In genomic region chr4:39353149-39353477, GRCh38 we compare ENCODE assay signal across 9 cellular contexts. TPM values are rescaled to one million over a fixed set of nuclear protein-coding genes. Genes with fewer than 3 reads are reported as not detected.
A peak's percentile ranks its signal among the peaks of the same experiment; 100 is the strongest.
DNase-seq lines count a peak whose midpoint lies in the region; ATAC-seq, FAIRE-seq and TF ChIP-seq lines count a peak whose summit lies in the region.
"Not testable (repeated sequence)": the region's sequence is repeated elsewhere in the genome, so short reads cannot be mapped to it uniquely, and the experiment has no call there.
"Had no signal": no experiment of that assay in that cellular context is flagged by ENCODE, and none has a peak within 500 bp of the region (broad histone marks: within the 10 kb centered on the region; RNA-seq: fewer than 3 reads in every experiment).

No MANE protein-coding gene starts in this region.

- peak overlapping the region; percentile 20; the same call in 1 of the 2 replicates for H3K9ac ChIP-seq in MM.1S (ENCODE audit: low read length)
- H3K9ac ChIP-seq in mammary epithelial cell (ENCODE audit: insufficient read depth, low read length): peak overlapping the region; percentile 82

- not testable (repeated sequence) for TF ChIP-seq EP300 in tibial nerve (IDR thresholded peaks at IDR 0.05)

- dilution Hi-C loops in mammary epithelial cell (cut with HindIII; ENCODE audit: low sequenced_read_pairs): not testable (repeated sequence)

- CTCF ChIA-PET in activated CD8-positive, alpha-beta T cell treated with anti-CD3 and anti-CD28 coated beads, Interleukin-2, amount 10 ng/mL, durations not matched to agents 7 days and 5 days (lab: Charles Lee): interaction anchor here (1.2 to 1.6 kb wide), 3 partner anchors 10 to 13 kb away, joined by 4 to 8 read pairs (median 6); partner anchors contain the start of gene RFC1
- CTCF ChIA-PET in mammary epithelial cell (lab: Charles Lee; ENCODE audit: low non-redundant PET): not testable (repeated sequence)

- peaks cover 52% of the 10 kb centered on the region for H3K36me3 Mint-ChIP-seq in activated CD8-positive, alpha-beta T cell treated with anti-CD3 and anti-CD28 coated beads, Interleukin-2, amount 10 ng/mL, durations not matched to agents 7 days and 5 days (ENCODE audit: low read depth)

- H3K27ac Mint-ChIP-seq in activated CD8-positive, alpha-beta T cell treated with anti-CD3 and anti-CD28 coated beads, Interleukin-2, amount 10 ng/mL, durations not matched to agents 7 days and 5 days: peak overlapping the region; percentile 98

- H3K9me3 ChIP-seq in MM.1S (replicated peaks; ENCODE audit: insufficient read depth, low read length); mammary epithelial cell (replicated peaks; ENCODE audit: insufficient read depth, low read length); hepatocyte (ENCODE audit: low read depth); prostate gland: not testable (repeated sequence)
- peaks cover 0 to 12% (median 0%) of the 10 kb centered on the region in 4 donors for H3K9me3 ChIP-seq in tibial nerve

- intact Hi-C loops in mammary epithelial cell (cut with micrococcal nuclease): loop anchor here (5.0 kb wide), 1 partner anchor 36 kb away; no protein-coding TSS in a partner anchor
- intact Hi-C loops in prostate gland (cut with DNase I): not testable (repeated sequence)

- H3K36me3 ChIP-seq in MM.1S (replicated peaks; ENCODE audit: insufficient read depth, low read length); mammary epithelial cell (ENCODE audit: insufficient read depth, low read length); hepatocyte (replicated peaks; ENCODE audit: insufficient read depth, low read depth); prostate gland: not testable (repeated sequence)
- peaks cover 0 to 32% (median 0%) of the 10 kb centered on the region in 3 donors for H3K36me3 ChIP-seq in tibial nerve

- TF ChIP-seq POLR2A in GM12891 (IDR thresholded peaks at IDR 0.05; ENCODE audit: low read depth, low read length); prostate gland (IDR thresholded peaks at IDR 0.05); tibial nerve (IDR thresholded peaks at IDR 0.05): not testable (repeated sequence)

- POLR2A ChIA-PET in activated CD8-positive, alpha-beta T cell treated with anti-CD3 and anti-CD28 coated beads, Interleukin-2, amount 10 ng/mL, durations not matched to agents 7 days and 5 days (lab: Charles Lee): interaction anchor here (0.8 to 4.7 kb wide), 4 partner anchors 10 to 392 kb away, joined by 3 to 63 read pairs (median 12); partner anchors contain the start of genes LIAS, RFC1 and RPL9

- H4K20me1 ChIP-seq in MM.1S (ENCODE audit: insufficient read depth, low read length); mammary epithelial cell (ENCODE audit: insufficient read depth, low read length); hepatocyte (ENCODE audit: insufficient read depth, poor library complexity, severe bottlenecking): not testable (repeated sequence)

- peaks cover 59% of the 10 kb centered on the region for H3K4me1 Mint-ChIP-seq in activated CD8-positive, alpha-beta T cell treated with anti-CD3 and anti-CD28 coated beads, Interleukin-2, amount 10 ng/mL, durations not matched to agents 7 days and 5 days (ENCODE audit: low read depth)

- H3K79me2 ChIP-seq in MM.1S (ENCODE audit: low read length) (peaks cover 94% of the 10 kb centered on the region), mammary epithelial cell (ENCODE audit: insufficient read depth, low read length) (peaks cover 93% of the 10 kb centered on the region), hepatocyte (peaks cover 74% of the 10 kb centered on the region)

- H3K4me1 ChIP-seq in MM.1S (ENCODE audit: low read length) (peaks cover 38% of the 10 kb centered on the region), mammary epithelial cell (ENCODE audit: insufficient read depth, low read length) (peaks cover 22% of the 10 kb centered on the region), tibial nerve (peaks cover 0 to 38% (median 16%) of the 10 kb centered on the region in 4 donors)
- not testable (repeated sequence) for H3K4me1 ChIP-seq in hepatocyte (ENCODE audit: insufficient read depth); prostate gland (replicated peaks)

- BruUV-seq in mammary epithelial cell (replicated peaks; lab: Mats Ljungman, UMichigan): not testable (repeated sequence)

- H3K4me2 ChIP-seq in MM.1S (ENCODE audit: low read depth, low read length) (peak overlapping the region; percentile 53), mammary epithelial cell (ENCODE audit: insufficient read depth, low read depth, low read length) (peak overlapping the region; percentile 77), hepatocyte (peak overlapping the region; percentile 70)

- ATAC-seq in HG02642 (IDR thresholded peaks at IDR 0.05; ENCODE audit: poor library complexity, unreplicated experiment): peak; percentile 11
- peak; percentile 40 for ATAC-seq in activated CD8-positive, alpha-beta T cell treated with anti-CD3 and anti-CD28 coated beads, Interleukin-2, amount 10 ng/mL, durations not matched to agents 7 days and 5 days

- H2AFZ ChIP-seq in MM.1S (ENCODE audit: low read length); mammary epithelial cell (ENCODE audit: low read depth, low read length); hepatocyte: not testable (repeated sequence)

- not testable (repeated sequence) for H3K27me3 ChIP-seq in MM.1S (replicated peaks; ENCODE audit: insufficient read depth, low read length); mammary epithelial cell (ENCODE audit: insufficient read depth, low read length); hepatocyte; prostate gland (replicated peaks; ENCODE audit: insufficient read depth); tibial nerve

- H3K9me2 ChIP-seq in MM.1S (replicated peaks; ENCODE audit: insufficient read depth, low read length); hepatocyte (replicated peaks; ENCODE audit: insufficient read depth): not testable (repeated sequence)

- 100% methylated on average over 3 of the region's 6 CpGs for WGBS in mammary epithelial cell (ENCODE audit: low coverage, missing lambda C conversion rate)
- 95% methylated on average over 6 of the region's 6 CpGs for WGBS in hepatocyte (ENCODE audit: low lambda C conversion rate, missing lambda C conversion rate)
- 52% methylated on average over 6 of the region's 6 CpGs for WGBS in prostate gland
- WGBS in tibial nerve, 2 donors: 49 to 52% methylated on average over 6 of the region's 6 CpGs

- H3K4me3 ChIP-seq in MM.1S (ENCODE audit: low read length): not testable (repeated sequence)
- peak overlapping the region in 1 of 3 experiments; percentile 52 for H3K4me3 ChIP-seq in mammary epithelial cell (replicated peaks in 1 of 3; ENCODE audit: insufficient read depth in 1 of 3, low read depth in 2 of 3, low read length in 3 of 3)
- peak overlapping the region; percentile 1 for H3K4me3 ChIP-seq in hepatocyte
- peak overlapping the region in 1 of 2 donors; percentile 23 for H3K4me3 ChIP-seq in prostate gland
- H3K4me3 ChIP-seq in tibial nerve: peak overlapping the region; percentile 16 to 46 (median 27)

- H3K27me3 Mint-ChIP-seq in activated CD8-positive, alpha-beta T cell treated with anti-CD3 and anti-CD28 coated beads, Interleukin-2, amount 10 ng/mL, durations not matched to agents 7 days and 5 days (ENCODE audit: low read depth): not testable (repeated sequence)

- H3K27ac ChIP-seq in MM.1S (ENCODE audit: low read length): peak overlapping the region; percentile 90; the same call in 1 of the 2 replicates
- H3K27ac ChIP-seq in mammary epithelial cell (ENCODE audit: insufficient read depth, low read depth, low read length): peak overlapping the region; percentile 93
- peak overlapping the region; percentile 93 for H3K27ac ChIP-seq in hepatocyte
- H3K27ac ChIP-seq in prostate gland: peak overlapping the region; percentile 47 to 70
- H3K27ac ChIP-seq in tibial nerve: peak overlapping the region; percentile 16 to 87 (median 76)

- not testable (repeated sequence) for H3K9me3 Mint-ChIP-seq in activated CD8-positive, alpha-beta T cell treated with anti-CD3 and anti-CD28 coated beads, Interleukin-2, amount 10 ng/mL, durations not matched to agents 7 days and 5 days (ENCODE audit: insufficient read depth)

- DNase-seq in GM12891 (ENCODE audit: insufficient read length, low spot score); MM.1S; mammary epithelial cell; hepatocyte (ENCODE audit: low spot score); prostate gland (ENCODE audit: low spot score); tibial nerve (ENCODE audit: low spot score in 2 of 2): not testable (repeated sequence)
- DNase-seq in activated CD8-positive, alpha-beta T cell treated with anti-CD3 and anti-CD28 coated beads, Interleukin-2, amount 10 ng/mL, durations not matched to agents 7 days and 5 days: peak; percentile 56

- H3F3A ChIP-seq in MM.1S (ENCODE audit: insufficient read depth, low read length): peaks cover 43% of the 10 kb centered on the region

- FAIRE-seq in GM12891 (lab: Jason Lieb, UNC): peak; percentile 69

- in situ Hi-C loops in mammary epithelial cell (cut with MboI; ENCODE audit: low sequenced_read_pairs in 2 of 2): not testable (repeated sequence)

- H3K4me3 Mint-ChIP-seq in activated CD8-positive, alpha-beta T cell treated with anti-CD3 and anti-CD28 coated beads, Interleukin-2, amount 10 ng/mL, durations not matched to agents 7 days and 5 days: peak overlapping the region; percentile 83

- not testable (repeated sequence) for TF ChIP-seq CTCF in MM.1S (IDR thresholded peaks at IDR 0.05; ENCODE audit: low read length); mammary epithelial cell (conservative IDR thresholded peaks at IDR 0.05 in 1 of 2, IDR thresholded peaks at IDR 0.05 in 1 of 2; ENCODE audit: extremely low read depth in 1 of 2, insufficient read depth in 1 of 2, low read depth in 1 of 2, low read length in 2 of 2); hepatocyte (IDR thresholded peaks at IDR 0.05; ENCODE audit: poor library complexity); prostate gland (IDR thresholded peaks at IDR 0.05); tibial nerve (IDR thresholded peaks at IDR 0.05)

RNA-seq across cellular contexts. Expression of gene RFC1, which starts 13.0 kb away (rescaled TPM):
- 25.1 TPM for polyA plus RNA-seq in GM12891 (2012; ENCODE audit: low read depth, missing spikeins)
- total RNA-seq in activated CD8-positive, alpha-beta T cell treated with anti-CD3 and anti-CD28 coated beads, Interleukin-2, amount 10 ng/mL, durations not matched to agents 7 days and 5 days: 10 to 100 TPM; 79.6 to 82.2 TPM
- total RNA-seq in mammary epithelial cell (10 to 100 TPM; 36.2 to 70.9 TPM), hepatocyte (44.0 and 57.5 TPM in 2 replicates), prostate gland (10 to 100 TPM; 27.7 to 33.3 TPM), tibial nerve (10 to 100 TPM; 23.3 to 85.9 (median 38.5) TPM)
- polyA plus RNA-seq in mammary epithelial cell (30.5 TPM), hepatocyte (22.5 and 26.0 TPM in 2 replicates)
- 82.4 TPM for polyA minus RNA-seq in mammary epithelial cell

RNA-seq across cellular contexts. Expression of gene KLB, which starts 53.6 kb away (rescaled TPM):
- 0.14 TPM for polyA plus RNA-seq in GM12891 (2012; ENCODE audit: low read depth, missing spikeins)
- total RNA-seq in activated CD8-positive, alpha-beta T cell treated with anti-CD3 and anti-CD28 coated beads, Interleukin-2, amount 10 ng/mL, durations not matched to agents 7 days and 5 days: not detected
- total RNA-seq in mammary epithelial cell (under 1 TPM in 1 of 2 donors, not detected in 1; 0.17 TPM), hepatocyte (18.2 and 20.3 TPM in 2 replicates), prostate gland (under 1 TPM; 0.23 to 0.34 TPM), tibial nerve (10 to 100 TPM in 1 of 4 donors, 1 to 10 TPM in 3; 1.6 to 10.2 (median 3.4) TPM)
- polyA plus RNA-seq in mammary epithelial cell (not detected), hepatocyte (7.5 and 11.5 TPM in 2 replicates)
- polyA minus RNA-seq in mammary epithelial cell: not detected
- total RNA-seq: myocyte had no signal
